8 cellular contexts compared by ENCODE assay signal in the genomic region with DNA sequence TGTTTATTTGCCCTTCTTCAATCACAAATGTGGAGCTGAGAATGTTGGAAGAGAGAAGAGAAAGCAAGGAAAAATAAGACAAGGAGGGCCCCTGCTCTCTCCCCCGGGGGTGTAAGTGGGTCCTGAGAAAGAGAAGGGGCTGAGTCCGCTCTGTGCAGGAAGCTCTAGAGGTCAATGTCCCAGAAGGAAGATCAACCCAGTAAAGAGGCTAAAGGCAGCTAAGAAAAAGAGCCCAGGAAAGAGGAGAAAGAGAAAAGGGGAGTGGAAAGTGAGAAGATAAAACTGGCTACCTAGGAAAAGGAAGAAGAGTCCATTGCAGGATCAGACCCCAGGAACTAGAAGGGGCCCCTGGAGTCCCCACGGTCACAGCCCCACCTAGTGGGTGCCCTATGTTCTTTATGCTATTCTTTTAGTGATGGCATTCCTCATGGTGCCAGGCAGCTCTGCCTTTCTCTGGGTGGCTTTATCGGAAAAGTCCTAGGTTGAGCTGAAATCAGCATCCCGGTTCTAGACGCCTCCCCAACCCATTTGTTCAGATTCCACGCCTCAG.
DNase-seq lines count a peak whose midpoint lies in the region; ATAC-seq, FAIRE-seq and TF ChIP-seq lines count a peak whose summit lies in the region.

No MANE protein-coding gene starts in this region.

- peak overlapping the region; percentile 84 for H3K4me3 Mint-ChIP-seq in HFFc6

- 77% methylated on average over 6 of the region's 7 CpGs; no CpG with 5 or more reads in 1 of the 2 experiments for WGBS in H1 (ENCODE audit: extremely low coverage in 1 of 2, insufficient coverage in 1 of 2, insufficient read length in 1 of 2, insufficient replicate concordance in 2 of 2, low coverage in 1 of 2, low lambda C conversion rate in 2 of 2, missing lambda C conversion rate in 1 of 2), 2 experiments
- 76% methylated on average over 7 of the region's 7 CpGs for WGBS in mesenchymal stem cell

- no peak for TF ChIP-seq POLR2A in H1 (IDR thresholded peaks at IDR 0.05; ENCODE audit: control extremely low read depth in 1 of 2, low read depth in 2 of 2, low read length in 2 of 2)

- FAIRE-seq in H1 (lab: Jason Lieb, UNC): no peak

- H3K4me3 ChIP-seq in H1 (ENCODE audit: extremely low read depth in 1 of 4, insufficient read depth in 2 of 4, low read depth in 3 of 4, low read length in 4 of 4) (no peak overlapping the region), mesenchymal stem cell (ENCODE audit: insufficient read depth in 1 of 2, low read depth in 1 of 2, low read length in 2 of 2) (peak overlapping the region in 1 of 2 experiments; percentile 64)

- H4K8ac ChIP-seq in H1 (ENCODE audit: extremely low read depth, insufficient read depth, low read length) (no peak overlapping the region), mesenchymal stem cell (ENCODE audit: low read length) (peak overlapping the region; percentile 80)

- H3K79me2 ChIP-seq in H1 (ENCODE audit: control insufficient read depth in 1 of 2, insufficient read depth in 2 of 2, low read length in 2 of 2): no peaks in the 10 kb centered on the region

- no peaks in the 10 kb centered on the region for H4K20me1 ChIP-seq in H1 (replicated peaks in 1 of 2; ENCODE audit: control insufficient read depth in 1 of 2, insufficient read depth in 2 of 2, low read length in 2 of 2)

- no peaks in the 10 kb centered on the region for H3K79me1 ChIP-seq in H1 (ENCODE audit: low read depth, low read length)
- no peaks in the 10 kb centered on the region for H3K79me1 ChIP-seq in mesenchymal stem cell (replicated peaks; ENCODE audit: low read length, poor library complexity, severe bottlenecking)

- H3K27ac Mint-ChIP-seq in HFFc6: peak overlapping the region; percentile 55

- no peaks in the 10 kb centered on the region for H3K27me3 ChIP-seq in H1 (replicated peaks in 1 of 4; ENCODE audit: control insufficient read depth in 3 of 4, extremely low read depth in 1 of 4, insufficient read depth in 3 of 4, low read length in 3 of 4)
- peaks cover 0 to 7% of the 10 kb centered on the region in 2 experiments for H3K27me3 ChIP-seq in mesenchymal stem cell (ENCODE audit: control insufficient read depth in 1 of 2, insufficient read depth in 1 of 2, low read length in 2 of 2)

- H2AFZ ChIP-seq in H1 (ENCODE audit: low read length) (peak overlapping the region; percentile 58; the same call in 1 of the 2 replicates), mesenchymal stem cell (ENCODE audit: low read depth, low read length) (peak overlapping the region; percentile 83)

- H3K4me2 ChIP-seq in H1 (ENCODE audit: insufficient read depth in 1 of 2, low read depth in 2 of 2, low read length in 2 of 2) (0 out of 4 replicates have a peak overlapping the region, but pooled peaks of 1 of the 2 experiments have one; percentile 14), mesenchymal stem cell (ENCODE audit: low read length, poor library complexity, severe bottlenecking) (peak overlapping the region; percentile 46)

- no peak overlapping the region for H3K4ac ChIP-seq in H1 (replicated peaks; ENCODE audit: insufficient read length, low read depth, low read length)
- H3K4ac ChIP-seq in mesenchymal stem cell (ENCODE audit: low read depth in 1 of 2, low read length in 2 of 2): peak overlapping the region in 1 of 2 experiments; percentile 67

- H3K9me3 ChIP-seq in H1 (ENCODE audit: insufficient read depth in 2 of 2, low read depth in 1 of 2, low read length in 1 of 2) (no peaks in the 10 kb centered on the region), mesenchymal stem cell (ENCODE audit: control insufficient read depth, low read length) (no peaks in the 10 kb centered on the region)

- POLR2A ChIA-PET in H1 (lab: Charles Lee; ENCODE audit: partially characterized antibody): interaction anchor here (1.7 kb wide), 1 partner anchor 400 kb away, joined by 4 read pairs; no protein-coding TSS in a partner anchor

- H3K4me1 ChIP-seq in H1 (replicated peaks in 1 of 4; ENCODE audit: control insufficient read depth in 3 of 4, insufficient read depth in 4 of 4, low read length in 3 of 4) (peaks cover 5 to 12% (median 7%) of the 10 kb centered on the region in 4 experiments; a peak in 5 of 7 replicates), mesenchymal stem cell (ENCODE audit: control insufficient read depth, insufficient read depth, low read depth, low read length) (no peaks in the 10 kb centered on the region)

- TF ChIP-seq CTCF in HFFc6 (IDR thresholded peaks at IDR 0.05) (peak; percentile 70; the same call in 1 of the 2 replicates), H1 (IDR thresholded peaks at IDR 0.05; ENCODE audit: control extremely low read depth in 1 of 3, insufficient read depth in 1 of 3, low read depth in 1 of 3, low read length in 3 of 3) (peak; percentile 37 to 58 (median 44))

- no peak overlapping the region for H2BK15ac ChIP-seq in H1 (ENCODE audit: low read length)
- peak overlapping the region; percentile 35 for H2BK15ac ChIP-seq in mesenchymal stem cell (ENCODE audit: low read depth, poor library complexity, severe bottlenecking)

- no peak overlapping the region for H2BK5ac ChIP-seq in H1 (ENCODE audit: low read depth, low read length)
- no peak overlapping the region for H2BK5ac ChIP-seq in mesenchymal stem cell (ENCODE audit: low read depth, low read length, poor library complexity, severe bottlenecking)

- H3K23me2 ChIP-seq in H1 (ENCODE audit: low read depth, low read length): no peaks in the 10 kb centered on the region

- H3K56ac ChIP-seq in H1 (replicated peaks; ENCODE audit: insufficient read length, low read depth, low read length): no peak overlapping the region

- H2BK20ac ChIP-seq in H1 (ENCODE audit: low read length): no peak overlapping the region

- H4K91ac ChIP-seq in H1 (replicated peaks; ENCODE audit: insufficient read length, low read length): no peak overlapping the region
- no peak overlapping the region for H4K91ac ChIP-seq in mesenchymal stem cell (ENCODE audit: low read length)

- H3K18ac ChIP-seq in H1 (ENCODE audit: extremely low read depth, low read length): 0 out of 2 replicates have a peak overlapping the region, but pooled peaks have one; percentile 42
- peak overlapping the region in 1 of 2 experiments; percentile 50 for H3K18ac ChIP-seq in mesenchymal stem cell (ENCODE audit: low read depth in 1 of 2, low read length in 2 of 2)

- DNase-seq in DMS153 treated with DMSO at 0.1 percent for 48 hours (lab: John Stamatoyannopoulos, UW; ENCODE audit: unreplicated experiment) (peak; percentile 57), HFFc6 (no peak), NOMO-1 treated with dmso at 0.1 percent for 144 hours (lab: John Stamatoyannopoulos, UW; ENCODE audit: unreplicated experiment) (peak; percentile 59), H1 (ENCODE audit: low read depth in 1 of 2, low spot score in 2 of 2) (peak in 1 of 2 experiments; percentile 55), mesenchymal stem cell (peak; percentile 62), amniotic stem cell (lab: John Stamatoyannopoulos, UW) (no peak)

- H3K14ac ChIP-seq in H1 (ENCODE audit: insufficient read length) (no peak overlapping the region), mesenchymal stem cell (ENCODE audit: low read length in 2 of 2) (no peak overlapping the region)

- no peaks in the 10 kb centered on the region for H3K36me3 Mint-ChIP-seq in HFFc6 (ENCODE audit: low read depth)

- H3K9me3 Mint-ChIP-seq in HFFc6: no peaks in the 10 kb centered on the region

- H3K23ac ChIP-seq in H1 (ENCODE audit: insufficient read length) (no peak overlapping the region), mesenchymal stem cell (ENCODE audit: low read length in 2 of 2) (no peak overlapping the region)

- H2BK12ac ChIP-seq in H1 (ENCODE audit: low read depth, low read length) (no peak overlapping the region), mesenchymal stem cell (ENCODE audit: low read length in 2 of 2) (peak overlapping the region; percentile 1 to 38)

- H4K5ac ChIP-seq in H1 (ENCODE audit: insufficient read length, low read depth, low read length): no peak overlapping the region

- H3K4me1 Mint-ChIP-seq in HFFc6 (ENCODE audit: low read depth): peaks cover 23% of the 10 kb centered on the region

- no peak overlapping the region for H3K9ac ChIP-seq in H1 (replicated peaks in 1 of 4; ENCODE audit: extremely low read depth in 1 of 4, low read depth in 3 of 4, low read length in 3 of 4)
- peak overlapping the region; percentile 93 for H3K9ac ChIP-seq in mesenchymal stem cell (ENCODE audit: low read length)

- peak; percentile 75 to 81 for TF ChIP-seq RAD21 in H1 (IDR thresholded peaks at IDR 0.05 in 1 of 2, conservative IDR thresholded peaks at IDR 0.05 in 1 of 2; ENCODE audit: low read depth in 2 of 2, low read length in 2 of 2)

- no peak overlapping the region for H3K27ac ChIP-seq in H1 (ENCODE audit: low read depth, low read length)
- peak overlapping the region; percentile 32 for H3K27ac ChIP-seq in mesenchymal stem cell (ENCODE audit: low read length, poor library complexity, severe bottlenecking)

- no peaks in the 10 kb centered on the region for H3K36me3 ChIP-seq in H1 (ENCODE audit: control insufficient read depth in 2 of 4, insufficient read depth in 4 of 4, low read length in 3 of 4)
- no peaks in the 10 kb centered on the region for H3K36me3 ChIP-seq in mesenchymal stem cell (ENCODE audit: control insufficient read depth in 1 of 2, insufficient read depth in 2 of 2, low read depth in 1 of 2, low read length in 2 of 2)

- ATAC-seq in HG02642 (IDR thresholded peaks at IDR 0.05; ENCODE audit: poor library complexity, unreplicated experiment): no peak
- ATAC-seq in HG03095 (IDR thresholded peaks at IDR 0.05; ENCODE audit: unreplicated experiment): no peak

- peaks cover 1% of the 10 kb centered on the region; the same call in 1 of the 2 replicates for H3K27me3 Mint-ChIP-seq in HFFc6 (ENCODE audit: insufficient read depth)

- no peak overlapping the region for H2BK120ac ChIP-seq in H1 (replicated peaks; ENCODE audit: low read depth, low read length)
- H2BK120ac ChIP-seq in mesenchymal stem cell (ENCODE audit: low read depth, low read length): peak overlapping the region; percentile 73

- CTCF ChIA-PET in H1 (lab: Charles Lee; ENCODE audit: partially characterized antibody): interaction anchor here (0.6 to 3.0 kb wide), 26 partner anchors 10 to 847 kb away, joined by 3 to 12 read pairs (median 4); no protein-coding TSS in a partner anchor

- no peak for TF ChIP-seq EP300 in H1 (IDR thresholded peaks at IDR 0.05; ENCODE audit: borderline replicate concordance in 1 of 2, low read depth in 2 of 2, low read length in 2 of 2)

- H2AK5ac ChIP-seq in H1 (ENCODE audit: low read depth, low read length) (no peak overlapping the region), mesenchymal stem cell (ENCODE audit: low read length, severe bottlenecking) (no peak overlapping the region)

TF ChIP-seq in H1, 55 proteins besides CTCF, POLR2A, EP300 and RAD21 (continues in another document):
- no peak for TF ChIP-seq TCF12 (IDR thresholded peaks at IDR 0.05; ENCODE audit: low read depth, low read length)
- no peak for TF ChIP-seq YY1 (IDR thresholded peaks at IDR 0.05; ENCODE audit: low read depth, low read length)
- no peak for TF ChIP-seq BRCA1 (IDR thresholded peaks at IDR 0.05; ENCODE audit: low read depth, low read length)
- TF ChIP-seq, protein P1, sequence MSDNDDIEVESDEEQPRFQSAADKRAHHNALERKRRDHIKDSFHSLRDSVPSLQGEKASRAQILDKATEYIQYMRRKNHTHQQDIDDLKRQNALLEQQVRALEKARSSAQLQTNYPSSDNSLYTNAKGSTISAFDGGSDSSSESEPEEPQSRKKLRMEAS (IDR thresholded peaks at IDR 0.05): no peak

Comparison
In these comparisons a context has a peak if more than half of its experiments do, and no peak if none do; other contexts are left out.
1. DNase-seq: peak in DMS153 treated with DMSO at 0.1 percent for 48 hours (single experiment), NOMO-1 treated with dmso at 0.1 percent for 144 hours (single experiment) and mesenchymal stem cell (single experiment); none in HFFc6 (single experiment) and amniotic stem cell (single experiment).